In genomic region chr3:179546814-179547241, GRCh38 we compare ENCODE assay signal across 1 cellular context.
TF ChIP-seq lines count a peak whose summit lies in the region.

No MANE protein-coding gene starts in this region.

TF ChIP-seq in WTC11, 78 proteins besides CTCF, POLR2A, EP300 and RAD21 (continued from another document):
- TF ChIP-seq USF1 (CRISPR knock-in tag; IDR thresholded peaks at IDR 0.05), result no peak
- no peak for TF ChIP-seq MYBL2 (CRISPR knock-in tag; IDR thresholded peaks at IDR 0.05)
- TF ChIP-seq NFE2L1 (CRISPR knock-in tag; IDR thresholded peaks at IDR 0.05), result no peak
